ENCODE assay signal across 12 cellular contexts in genomic region chr11:122115520-122116343, GRCh38. TPM values are rescaled to one million over a fixed set of nuclear protein-coding genes. Genes with fewer than 3 reads are reported as not detected.
A peak's percentile ranks its signal among the peaks of the same experiment; 100 is the strongest.
DNase-seq lines count a peak whose midpoint lies in the region; ATAC-seq, FAIRE-seq and TF ChIP-seq lines count a peak whose summit lies in the region.
"Had no signal": no experiment of that assay in that cellular context is flagged by ENCODE, and none has a peak within 500 bp of the region (broad histone marks: within the 10 kb centered on the region; RNA-seq: fewer than 3 reads in every experiment).

BLID (minus strand) TSS chr11:122116215; CDS start chr11:122115922, 293 bp downstream.

- H3K27me3 ChIP-seq in IMR-90 (ENCODE audit: control insufficient read depth, insufficient read depth, low read length) (no peaks in the 10 kb centered on the region), colonic mucosa (no peaks in the 10 kb centered on the region)
- H3K27me3 ChIP-seq: pancreas had no signal

- peak; percentile 46 for TF ChIP-seq CTCF in IMR-90 (conservative IDR thresholded peaks at IDR 0.05; ENCODE audit: low read depth, low read length)
- TF ChIP-seq CTCF in colonic mucosa (IDR thresholded peaks at IDR 0.05) = peak; percentile 27
- no peak for TF ChIP-seq CTCF in mucosa of descending colon (IDR thresholded peaks at IDR 0.05)

- FAIRE-seq in RCC 7860 (lab: Jason Lieb, UNC) = no peak
- FAIRE-seq: GM18507, pancreas had no signal

- H3K18ac ChIP-seq in IMR-90 (ENCODE audit: low read depth, low read length) = no peak within 1 kb of the TSS; the same call in 1 of the 2 replicates

- H2BK120ac ChIP-seq in IMR-90 (ENCODE audit: low read depth, low read length) = no peak within 1 kb of the TSS

- H2AK5ac ChIP-seq in IMR-90 (ENCODE audit: low read depth, low read length) = no peak within 1 kb of the TSS

- POLR2A ChIA-PET in IMR-90 (lab: Charles Lee; ENCODE audit: unreplicated experiment) = no interaction called here

- intact Hi-C loops in IMR-90 (cut with micrococcal nuclease) = loop anchor here (5.0 kb wide), 1 partner anchor 252 kb away; no protein-coding TSS in a partner anchor
- intact Hi-C loops in colonic mucosa (cut with DNase I) = no loop called here
- intact Hi-C loops in mucosa of descending colon (cut with DNase I, micrococcal nuclease) = no loop called here

- WGBS in IMR-90 (ENCODE audit: extremely low coverage in 2 of 2, insufficient read length in 1 of 2), 2 experiments = 51% methylated on average over 2 of the region's 10 CpGs; no CpG with 5 or more reads in 1 of the 2 experiments

- no peak within 1 kb of the TSS; the same call in 1 of the 2 replicates for H3K4me2 ChIP-seq in IMR-90 (ENCODE audit: low read depth, low read length)

- H4K5ac ChIP-seq in IMR-90 (ENCODE audit: low read depth, low read length) = peak within 1 kb of the TSS; percentile 59; the same call in 1 of the 2 replicates

- H3K36me3 ChIP-seq in IMR-90 (ENCODE audit: control insufficient read depth, insufficient read depth, low read length) (peaks cover 41% of the 10 kb centered on the region), colonic mucosa (no peaks in the 10 kb centered on the region), mucosa of descending colon (ENCODE audit: low read depth) (no peaks in the 10 kb centered on the region)
- H3K36me3 ChIP-seq: pancreas had no signal

- 0 out of 2 replicates have a peak within 1 kb of the TSS, but pooled peaks have one; percentile 10 for H3K14ac ChIP-seq in IMR-90 (replicated peaks; ENCODE audit: low read depth, low read length)

- peak within 1 kb of the TSS in 1 of 2 experiments; percentile 65; a peak in 2 of 4 replicates for H4K8ac ChIP-seq in IMR-90 (ENCODE audit: low read depth in 2 of 2, low read length in 2 of 2)

- CTCF ChIA-PET in IMR-90 (lab: Yijun Ruan, JAX) = interaction anchor here (0.5 kb wide), 1 partner anchor 13 kb away, joined by 3 read pairs; no protein-coding TSS in a partner anchor

- dilution Hi-C loops in IMR-90 (cut with HindIII; ENCODE audit: low sequenced_read_pairs, unreplicated experiment) = no loop called here

- ATAC-seq in IMR-90 (ENCODE audit: low read depth) (peak; percentile 19; the same call in 1 of the 2 replicates), mucosa of descending colon (no peak), GM18858 (IDR thresholded peaks at IDR 0.05; ENCODE audit: unreplicated experiment) (no peak)

- H3K4ac ChIP-seq in IMR-90 (ENCODE audit: low read depth, low read length) = no peak within 1 kb of the TSS

- peak within 1 kb of the TSS; percentile 16; the same call in 1 of the 2 replicates for H3K27ac ChIP-seq in IMR-90 (ENCODE audit: insufficient read depth, low read length)
- H3K27ac ChIP-seq in colonic mucosa = no peak within 1 kb of the TSS
- H3K27ac ChIP-seq: pancreas had no signal

- no peak within 1 kb of the TSS for H2AFZ ChIP-seq in IMR-90 (replicated peaks; ENCODE audit: low read length, poor library complexity)

- in situ Hi-C loops in IMR-90 (cut with MboI; ENCODE audit: low sequenced_read_pairs) = loop anchor here (25.0 kb wide), 1 partner anchor 653 kb away; the partner anchor contains the start of genes SORL1 and SORL1-AS1

- H3K4me3 ChIP-seq in IMR-90 (ENCODE audit: insufficient read depth, low read depth, low read length) (no peak within 1 kb of the TSS), colonic mucosa (no peak within 1 kb of the TSS), mucosa of descending colon (no peak within 1 kb of the TSS)
- H3K4me3 ChIP-seq: pancreas had no signal

- H4K91ac ChIP-seq in IMR-90 (ENCODE audit: insufficient read depth, low read depth, low read length) = no peak within 1 kb of the TSS

- peak; percentile 50 for DNase-seq in Ammon's horn (ENCODE audit: low spot score)
- DNase-seq in IMR-90 = peak; percentile 46
- DNase-seq in colonic mucosa = no peak
- peak in 2 of 3 donors; percentile 25 to 31 for DNase-seq in mucosa of descending colon
- no peak for DNase-seq in RCC 7860 (ENCODE audit: low spot score)
- DNase-seq in A172 (ENCODE audit: low spot score) = no peak
- no peak for DNase-seq in T-helper 1 cell
- DNase-seq: activated naive CD8-positive, alpha-beta T cell treated with anti-CD3 and anti-CD28 coated beads, Interleukin-2, amount 10 ng/mL, durations not matched to agents 7 days and 5 days; NCI-H1436 treated with DMSO at 0.1 percent for 48 hours had no signal

- H3K9me3 ChIP-seq in IMR-90 (ENCODE audit: control insufficient read depth, insufficient read depth, low read length) (no peaks in the 10 kb centered on the region), colonic mucosa (no peaks in the 10 kb centered on the region), mucosa of descending colon (no peaks in the 10 kb centered on the region)
- H3K9me3 ChIP-seq: pancreas had no signal

- peak within 1 kb of the TSS; percentile 85 for H2BK5ac ChIP-seq in IMR-90 (ENCODE audit: low read depth, low read length, poor library complexity, severe bottlenecking)

- H3K23ac ChIP-seq in IMR-90 (ENCODE audit: low read depth, low read length) = peak within 1 kb of the TSS; percentile 3; the same call in 1 of the 2 replicates

- TF ChIP-seq POLR2A in IMR-90 (IDR thresholded peaks at IDR 0.05; ENCODE audit: low read depth, low read length) = no peak

- BruUV-seq in IMR-90 (replicated peaks; lab: Mats Ljungman, UMichigan) = no TSS peak

- H3K4me1 ChIP-seq in IMR-90 (ENCODE audit: control insufficient read depth, insufficient read depth, low read length) (peaks cover 7% of the 10 kb centered on the region; the same call in 1 of the 2 replicates), colonic mucosa (no peaks in the 10 kb centered on the region), mucosa of descending colon (ENCODE audit: low read depth) (no peaks in the 10 kb centered on the region)
- H3K4me1 ChIP-seq: pancreas had no signal

- H2BK20ac ChIP-seq in IMR-90 (ENCODE audit: low read depth, low read length) = no peak within 1 kb of the TSS

- no peak within 1 kb of the TSS for H2AK9ac ChIP-seq in IMR-90 (replicated peaks; ENCODE audit: low read depth, low read length, poor library complexity)

- H2BK15ac ChIP-seq in IMR-90 (ENCODE audit: low read depth, low read length) = no peak within 1 kb of the TSS

- peaks cover 58% of the 10 kb centered on the region for H4K20me1 ChIP-seq in IMR-90 (ENCODE audit: insufficient read depth, low read length)

- H3K9ac ChIP-seq in IMR-90 (ENCODE audit: low read depth, low read length) = no peak within 1 kb of the TSS
- H3K9ac ChIP-seq in colonic mucosa (ENCODE audit: low read depth in 2 of 2, low read length in 2 of 2) = no peak within 1 kb of the TSS

- no peak for TF ChIP-seq RAD21 in IMR-90 (IDR thresholded peaks at IDR 0.05; ENCODE audit: low read length)

- H3K56ac ChIP-seq in IMR-90 (ENCODE audit: extremely low read depth, insufficient read depth, low read length) = no peak within 1 kb of the TSS

- H3K79me1 ChIP-seq in IMR-90 (ENCODE audit: low read depth in 1 of 2, low read length in 2 of 2) = peaks cover 10 to 62% of the 10 kb centered on the region in 2 experiments

- peaks cover 3% of the 10 kb centered on the region for H3K9me1 ChIP-seq in IMR-90 (ENCODE audit: insufficient read depth, low read length)

TF ChIP-seq in IMR-90, 13 proteins besides CTCF, POLR2A, EP300 and RAD21:
- 0 out of 2 replicates have a peak, but pooled peaks have one; percentile 23 for TF ChIP-seq CEBPB (IDR thresholded peaks at IDR 0.05; ENCODE audit: low read depth, low read length)
- TF ChIP-seq MAFK (IDR thresholded peaks at IDR 0.05; ENCODE audit: low read depth, low read length) = no peak
- no peak for TF ChIP-seq RFX5 (IDR thresholded peaks at IDR 0.05; ENCODE audit: low read depth, low read length)
- no peak for TF ChIP-seq SMC3 (IDR thresholded peaks at IDR 0.05; ENCODE audit: low read depth, low read length)

RNA-seq across cellular contexts. Expression of gene BLID, which starts in this region (rescaled TPM):
- total RNA-seq in IMR-90 (2012; rRNA removed) (25.8 and 30.8 TPM in 2 replicates), colonic mucosa (not detected), mucosa of descending colon (under 1 TPM in 1 of 3 donors, not detected in 2; 0.73 TPM)
- 0.13 and 0.24 TPM in 2 replicates for polyA plus RNA-seq in IMR-90 (2012; rRNA removed)
- not detected in 2 replicates for polyA plus RNA-seq in IMR-90 (2012; cell fraction: cytosol; rRNA removed)
- polyA plus RNA-seq in IMR-90 (2012; cell fraction: nucleus; rRNA removed; ENCODE audit: low replicate concordance) = 0.24 and 2.9 TPM in 2 replicates
- 1.1 and 1.5 TPM in 2 replicates for total RNA-seq in A172 (2014; rRNA removed; shearing (Covaris generic))
- total RNA-seq: activated naive CD8-positive, alpha-beta T cell treated with anti-CD3 and anti-CD28 coated beads, Interleukin-2, amount 10 ng/mL, durations not matched to agents 7 days and 5 days; pancreas had no signal
- polyA plus RNA-seq: pancreas had no signal

Comparison
In these comparisons a context has a peak if more than half of its experiments do, and no peak if none do; other contexts are left out.
1. RNA of gene BLID (total RNA-seq): 25.8 to 30.8 TPM in IMR-90; 1.1 to 1.5 TPM in A172, 0.73 TPM in mucosa of descending colon and not detected in colonic mucosa; every median in the first group is over 10 times any median in the second.
2. Peak in DNase-seq in mucosa of descending colon; RNA of the gene not detected or under 1 TPM.
3. DNase-seq: peak in Ammon's horn (single experiment) and IMR-90 (single experiment); none in colonic mucosa (single experiment), RCC 7860 (single experiment), A172 (single experiment) and T-helper 1 cell (0 of 5).